In the genomic region with DNA sequence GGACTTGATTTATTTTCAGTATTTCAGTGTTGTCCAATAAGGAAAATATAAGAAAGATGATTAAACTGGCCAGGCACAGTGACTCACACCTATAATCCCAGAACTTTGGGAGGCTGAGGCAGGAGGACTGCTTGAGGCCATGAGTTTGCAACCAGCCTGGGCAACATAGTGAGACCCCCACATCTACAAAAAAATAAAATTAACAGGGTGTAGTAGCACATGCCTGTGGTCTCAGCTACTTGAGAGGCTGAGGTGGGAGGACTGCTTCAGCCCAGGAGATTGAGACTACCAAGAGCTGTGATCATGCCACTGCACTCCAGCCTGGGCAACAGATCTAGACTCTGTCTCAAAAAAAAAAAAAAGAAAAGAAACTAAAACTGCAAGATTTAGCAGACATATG, we compare ENCODE assay signal across 10 cellular contexts.
"Had no signal": no experiment of that assay in that cellular context is flagged by ENCODE, and none has a peak within 500 bp of the region (broad histone marks: within the 10 kb centered on the region; RNA-seq: fewer than 3 reads in every experiment).

No MANE protein-coding gene starts in this region.

- H3K4me1 Mint-ChIP-seq: IgD-negative memory B cell had no signal

- H3K4me2 ChIP-seq: GM23338 had no signal

- FAIRE-seq: H1, H54, HepG2 had no signal

- DNase-seq: H9, HCEC 1CT, HFFc6, KG1 had no signal

- H3K27ac ChIP-seq: HL-60 had no signal

- H3K4me3 ChIP-seq: GM23338 had no signal

- H3K4me3 Mint-ChIP-seq: GM23338, H9, HFFc6, IgD-negative memory B cell had no signal

- H2AFZ ChIP-seq: GM23338 had no signal

- ATAC-seq: GM23338, HepG2 had no signal

- H3K27ac Mint-ChIP-seq: GM23338, HFFc6, IgD-negative memory B cell had no signal

- H3K36me3 Mint-ChIP-seq: IgD-negative memory B cell had no signal
